1 cellular context compared by ENCODE assay signal in genomic region chr15:76013470-76013869, GRCh38. TPM values are rescaled to one million over a fixed set of nuclear protein-coding genes. Genes with fewer than 3 reads are reported as not detected.
"Had no signal": no experiment of that assay in that cellular context is flagged by ENCODE, and none has a peak within 500 bp of the region (broad histone marks: within the 10 kb centered on the region; RNA-seq: fewer than 3 reads in every experiment).

No MANE protein-coding gene starts in this region.

RNA-seq across cellular contexts. Expression of gene NRG4, which starts 1.2 kb away (rescaled TPM):
- total RNA-seq: G401 had no signal
